ENCODE assay signal across 17 cellular contexts in the genomic region with DNA sequence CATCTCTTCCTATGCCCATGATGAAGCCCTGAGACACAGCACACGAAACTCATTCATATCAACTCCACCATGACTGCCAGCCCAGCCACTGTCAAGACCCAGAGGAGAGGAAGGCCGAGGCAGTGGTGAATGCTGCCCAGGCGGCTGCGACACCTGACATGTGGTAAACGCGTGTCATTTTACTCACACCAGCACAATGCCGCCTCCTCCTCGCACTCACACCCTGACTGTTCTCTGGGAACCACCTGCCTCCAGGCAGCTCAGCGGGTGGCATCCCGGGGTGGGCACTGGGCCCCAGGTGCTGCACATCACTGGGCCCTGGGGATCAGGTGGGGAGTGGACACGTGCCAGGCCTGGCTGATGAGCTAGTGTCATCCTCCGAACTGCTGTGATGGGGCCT. TPM values are rescaled to one million over a fixed set of nuclear protein-coding genes. Genes with fewer than 3 reads are reported as not detected.
DNase-seq lines count a peak whose midpoint lies in the region; ATAC-seq and TF ChIP-seq lines count a peak whose summit lies in the region.
"Had no signal": no experiment of that assay in that cellular context is flagged by ENCODE, and none has a peak within 500 bp of the region (broad histone marks: within the 10 kb centered on the region; RNA-seq: fewer than 3 reads in every experiment).

No MANE protein-coding gene starts in this region.

- H3K27ac ChIP-seq in stomach = peak overlapping the region in 3 of 5 donors; percentile 67 to 77 (median 71)

- peaks cover 11 to 32% (median 21%) of the 10 kb centered on the region in 4 donors for H3K4me1 ChIP-seq in stomach
- H3K4me1 ChIP-seq: A549 had no signal

- no peaks in the 10 kb centered on the region for H3K36me3 Mint-ChIP-seq in activated naive CD4-positive, alpha-beta T cell treated with anti-CD3 and anti-CD28 coated beads, Interleukin-2, amount 50 U/mL, for 72 hours
- no peaks in the 10 kb centered on the region for H3K36me3 Mint-ChIP-seq in activated naive CD4-positive, alpha-beta T cell treated with anti-CD3 and anti-CD28 coated beads for 36 hours (ENCODE audit: low read depth)
- H3K36me3 Mint-ChIP-seq in activated T-helper 17 cell treated with anti-CD3 and anti-CD28 coated beads, Interleukin-2, amount 50 U/mL, for 72 hours (ENCODE audit: low read depth) = no peaks in the 10 kb centered on the region
- peaks cover 30% of the 10 kb centered on the region for H3K36me3 Mint-ChIP-seq in nephron progenitor cell (ENCODE audit: low read depth)
- H3K36me3 Mint-ChIP-seq: CD14-positive monocyte had no signal

- no peak for DNase-seq in activated naive CD4-positive, alpha-beta T cell treated with anti-CD3 and anti-CD28 coated beads, Interleukin-2, amount 50 U/mL, for 72 hours (ENCODE audit: low spot score in 2 of 2)
- no peak for DNase-seq in activated naive CD4-positive, alpha-beta T cell treated with anti-CD3 and anti-CD28 coated beads for 36 hours
- DNase-seq in nephron progenitor cell (no peak), stomach (no peak), GOT3 (lab: John Stamatoyannopoulos, UW) (no peak), NCI-H82 treated with DMSO at 0.1 percent for 48 hours (lab: John Stamatoyannopoulos, UW; ENCODE audit: unreplicated experiment) (no peak)
- DNase-seq: DMS 273 treated with DMSO at 0.1 percent for 48 hours, GDM1, NCI-H1436, NCI-H2029, NCI-H510A, NCI-H774, PC-3 had no signal

- intact Hi-C loops in activated naive CD4-positive, alpha-beta T cell treated with anti-CD3 and anti-CD28 coated beads for 36 hours (cut with micrococcal nuclease) = no loop called here
- intact Hi-C loops in stomach (cut with DNase I; ENCODE audit: low total_unique reads) = no loop called here

- CTCF ChIA-PET in activated naive CD4-positive, alpha-beta T cell treated with anti-CD3 and anti-CD28 coated beads for 36 hours (lab: Charles Lee) = interaction anchor here (0.6 kb wide), 1 partner anchor 586 kb away, joined by 3 read pairs; no protein-coding TSS in a partner anchor

- TF ChIP-seq CTCF in nephron progenitor cell (IDR thresholded peaks at IDR 0.05) (no peak), stomach (IDR thresholded peaks at IDR 0.05) (no peak)

- H3K27ac Mint-ChIP-seq in activated naive CD4-positive, alpha-beta T cell treated with anti-CD3 and anti-CD28 coated beads, Interleukin-2, amount 50 U/mL, for 72 hours = peak overlapping the region; percentile 62
- H3K27ac Mint-ChIP-seq in activated naive CD4-positive, alpha-beta T cell treated with anti-CD3 and anti-CD28 coated beads for 36 hours = no peak overlapping the region
- H3K27ac Mint-ChIP-seq in activated T-helper 17 cell treated with anti-CD3 and anti-CD28 coated beads, Interleukin-2, amount 50 U/mL, for 72 hours = peak overlapping the region; percentile 52
- H3K27ac Mint-ChIP-seq in nephron progenitor cell = peak overlapping the region; percentile 9
- H3K27ac Mint-ChIP-seq: CD14-positive monocyte had no signal

- H3K27me3 Mint-ChIP-seq in activated naive CD4-positive, alpha-beta T cell treated with anti-CD3 and anti-CD28 coated beads for 36 hours (ENCODE audit: low read depth) = no peaks in the 10 kb centered on the region
- no peaks in the 10 kb centered on the region for H3K27me3 Mint-ChIP-seq in activated T-helper 17 cell treated with anti-CD3 and anti-CD28 coated beads, Interleukin-2, amount 50 U/mL, for 72 hours
- peaks cover 5% of the 10 kb centered on the region for H3K27me3 Mint-ChIP-seq in nephron progenitor cell (ENCODE audit: low read depth, poor library complexity)

- 87 to 100% (median 92%) methylated on average over 11 to 12 of the region's 12 CpGs for WGBS in stomach, 5 donors

- no peak for TF ChIP-seq POLR2A in stomach (IDR thresholded peaks at IDR 0.05)

- H3K4me1 Mint-ChIP-seq in activated naive CD4-positive, alpha-beta T cell treated with anti-CD3 and anti-CD28 coated beads for 36 hours (ENCODE audit: low read depth) = peaks cover 9% of the 10 kb centered on the region
- H3K4me1 Mint-ChIP-seq in activated T-helper 17 cell treated with anti-CD3 and anti-CD28 coated beads, Interleukin-2, amount 50 U/mL, for 72 hours = peaks cover 6% of the 10 kb centered on the region
- H3K4me1 Mint-ChIP-seq in nephron progenitor cell = peaks cover 48% of the 10 kb centered on the region

- TF ChIP-seq EP300 in stomach (IDR thresholded peaks at IDR 0.05) = no peak

- H3K4me3 ChIP-seq in stomach = no peak overlapping the region
- H3K4me3 ChIP-seq: A549 had no signal

- H3K9me3 ChIP-seq in stomach = no peaks in the 10 kb centered on the region
- H3K9me3 ChIP-seq: A549 had no signal

- H3K36me3 ChIP-seq in stomach = peaks cover 0 to 16% (median 14%) of the 10 kb centered on the region in 4 donors

- H3K4me3 Mint-ChIP-seq in activated naive CD4-positive, alpha-beta T cell treated with anti-CD3 and anti-CD28 coated beads for 36 hours = no peak overlapping the region
- no peak overlapping the region for H3K4me3 Mint-ChIP-seq in activated T-helper 17 cell treated with anti-CD3 and anti-CD28 coated beads, Interleukin-2, amount 50 U/mL, for 72 hours
- no peak overlapping the region for H3K4me3 Mint-ChIP-seq in nephron progenitor cell
- H3K4me3 Mint-ChIP-seq: CD14-positive monocyte had no signal

- no peaks in the 10 kb centered on the region for H3K27me3 ChIP-seq in stomach

- H3K9me3 Mint-ChIP-seq in activated naive CD4-positive, alpha-beta T cell treated with anti-CD3 and anti-CD28 coated beads, Interleukin-2, amount 50 U/mL, for 72 hours = no peaks in the 10 kb centered on the region
- H3K9me3 Mint-ChIP-seq in activated naive CD4-positive, alpha-beta T cell treated with anti-CD3 and anti-CD28 coated beads for 36 hours = no peaks in the 10 kb centered on the region
- H3K9me3 Mint-ChIP-seq in activated T-helper 17 cell treated with anti-CD3 and anti-CD28 coated beads, Interleukin-2, amount 50 U/mL, for 72 hours = no peaks in the 10 kb centered on the region
- H3K9me3 Mint-ChIP-seq in nephron progenitor cell = no peaks in the 10 kb centered on the region

- peak in 1 of 2 donors; percentile 18 for ATAC-seq in activated naive CD4-positive, alpha-beta T cell treated with anti-CD3 and anti-CD28 coated beads, Interleukin-2, amount 50 U/mL, for 72 hours
- ATAC-seq in activated T-helper 17 cell treated with anti-CD3 and anti-CD28 coated beads, Interleukin-2, amount 50 U/mL, for 72 hours (replicated peaks) = no peak
- no peak for ATAC-seq in GM21367 (IDR thresholded peaks at IDR 0.05; ENCODE audit: unreplicated experiment)
- ATAC-seq: A549, PC-3 had no signal

RNA-seq across cellular contexts. Expression of a gene that starts 21.5 kb away (rescaled TPM):
- 1 to 10 TPM; 6.0 to 9.2 TPM for total RNA-seq in activated naive CD4-positive, alpha-beta T cell treated with anti-CD3 and anti-CD28 coated beads, Interleukin-2, amount 50 U/mL, for 72 hours
- total RNA-seq in activated naive CD4-positive, alpha-beta T cell treated with anti-CD3 and anti-CD28 coated beads for 36 hours = 1 to 10 TPM; 5.3 to 5.4 TPM
- total RNA-seq in activated T-helper 17 cell treated with anti-CD3 and anti-CD28 coated beads, Interleukin-2, amount 50 U/mL, for 72 hours = 1 to 10 TPM; 3.4 to 4.6 TPM
- total RNA-seq in stomach = 10 to 100 TPM in 1 of 5 donors, 1 to 10 TPM in 4; 1.2 to 36.2 (median 6.4) TPM
- polyA plus RNA-seq in stomach = 1 to 10 TPM; 4.3 to 6.4 (median 5.2) TPM
